ENCODE assay signal across 21 cellular contexts in genomic region chr11:1156506-1157340, GRCh38. TPM values are rescaled to one million over a fixed set of nuclear protein-coding genes. Genes with fewer than 3 reads are reported as not detected.
DNase-seq lines count a peak whose midpoint lies in the region; ATAC-seq and TF ChIP-seq lines count a peak whose summit lies in the region.
"Had no signal": no experiment of that assay in that cellular context is flagged by ENCODE, and none has a peak within 500 bp of the region (broad histone marks: within the 10 kb centered on the region; RNA-seq: fewer than 3 reads in every experiment).

No MANE protein-coding gene starts in this region.

- no peak overlapping the region for H3K27ac ChIP-seq in neuronal stem cell (replicated peaks; ENCODE audit: low read length)
- H3K27ac ChIP-seq: C4-2B had no signal

- no peak for DNase-seq in activated CD4-positive, alpha-beta T cell treated with anti-CD3 and anti-CD28 coated beads, Interleukin-2, amount 10 ng/mL, durations not matched to agents 7 days and 5 days
- DNase-seq in activated CD4-positive, alpha-beta T cell treated with anti-CD3 and anti-CD28 coated beads, Interleukin-2, amount 50 U/mL, for 48 hours = no peak
- DNase-seq in GM10248 (ENCODE audit: extremely low spot score) = peak; percentile 11
- DNase-seq in activated CD8-positive, alpha-beta memory T cell treated with anti-CD3 and anti-CD28 coated beads, Interleukin-2, amount 50 U/mL, for 48 hours = peak; percentile 33
- DNase-seq in neuronal stem cell (ENCODE audit: low spot score) = no peak
- no peak for DNase-seq in cerebellum (ENCODE audit: low spot score)
- DNase-seq in GF-D8 (lab: John Stamatoyannopoulos, UW) = no peak
- DNase-seq: 8988T, HFFc6, KG1, NCI-H1105 treated with DMSO at 0.1 percent for 48 hours, NCI-H187, NCI-H446 treated with DMSO at 0.1 percent for 48 hours, NCI-H748 treated with DMSO at 0.1 percent for 48 hours, PC-3 had no signal

- H3K9me3 ChIP-seq in neuronal stem cell (replicated peaks in 1 of 2; ENCODE audit: control insufficient read depth in 2 of 2, insufficient read depth in 1 of 2, low read depth in 1 of 2, low read length in 2 of 2) = peaks cover 0 to 12% of the 10 kb centered on the region in 2 donors

- no peak overlapping the region for H3K4me3 Mint-ChIP-seq in activated CD4-positive, alpha-beta T cell treated with anti-CD3 and anti-CD28 coated beads, Interleukin-2, amount 10 ng/mL, durations not matched to agents 7 days and 5 days
- H3K4me3 Mint-ChIP-seq: GM23338, HFFc6 had no signal

- H3K4me1 Mint-ChIP-seq in activated CD4-positive, alpha-beta T cell treated with anti-CD3 and anti-CD28 coated beads, Interleukin-2, amount 10 ng/mL, durations not matched to agents 7 days and 5 days = peaks cover 2% of the 10 kb centered on the region
- H3K4me1 Mint-ChIP-seq: GM23338 had no signal

- no peaks in the 10 kb centered on the region for H3K36me3 ChIP-seq in neuronal stem cell (replicated peaks in 1 of 2; ENCODE audit: control insufficient read depth in 2 of 2, insufficient read depth in 2 of 2, low read length in 2 of 2)

- no peaks in the 10 kb centered on the region for H3K79me1 ChIP-seq in neuronal stem cell (ENCODE audit: low read depth, low read length)

- no peak overlapping the region for H2BK120ac ChIP-seq in neuronal stem cell (ENCODE audit: low read depth, low read length)

- no peak overlapping the region for H3K4ac ChIP-seq in neuronal stem cell (ENCODE audit: low read length)

- peak overlapping the region; percentile 32 for H2BK15ac ChIP-seq in neuronal stem cell (ENCODE audit: low read length)

- no peak overlapping the region for H2AFZ ChIP-seq in neuronal stem cell (ENCODE audit: low read length)
- H2AFZ ChIP-seq: GM23338 had no signal

- peak overlapping the region; percentile 37 for H3K27ac Mint-ChIP-seq in activated CD4-positive, alpha-beta T cell treated with anti-CD3 and anti-CD28 coated beads, Interleukin-2, amount 10 ng/mL, durations not matched to agents 7 days and 5 days
- H3K27ac Mint-ChIP-seq: GM23338, HFFc6 had no signal

- H3K4me2 ChIP-seq in neuronal stem cell (ENCODE audit: insufficient read depth, low read length, poor library complexity, severe bottlenecking) = no peak overlapping the region
- H3K4me2 ChIP-seq: GM23338 had no signal

- H4K91ac ChIP-seq in neuronal stem cell (ENCODE audit: low read depth, low read length, poor library complexity) = no peak overlapping the region

- peak overlapping the region; percentile 3 for H3K18ac ChIP-seq in neuronal stem cell (ENCODE audit: low read length)

- H2BK5ac ChIP-seq in neuronal stem cell (ENCODE audit: low read length) = no peak overlapping the region

- POLR2A ChIA-PET in activated CD4-positive, alpha-beta T cell treated with anti-CD3 and anti-CD28 coated beads, Interleukin-2, amount 10 ng/mL, durations not matched to agents 7 days and 5 days (lab: Charles Lee) = no interaction called here
- POLR2A ChIA-PET in GM10248 (lab: Yijun Ruan, JAX) = no interaction called here

- no peak overlapping the region for H3K4me3 ChIP-seq in neuronal stem cell (ENCODE audit: low read length in 2 of 2)
- H3K4me3 ChIP-seq: GM12878, GM23338 had no signal

- no peak overlapping the region for H3K23ac ChIP-seq in neuronal stem cell (ENCODE audit: low read depth, low read length, poor library complexity)

- H3K14ac ChIP-seq in neuronal stem cell (ENCODE audit: low read length) = no peak overlapping the region

- ATAC-seq in HG03196 (IDR thresholded peaks at IDR 0.05; ENCODE audit: unreplicated experiment) = no peak
- ATAC-seq: GM12878, GM23338, PC-3, Right ventricle myocardium inferior had no signal

- H3K9ac ChIP-seq in neuronal stem cell (ENCODE audit: low read depth, low read length, poor library complexity) = no peak overlapping the region

- H2AK5ac ChIP-seq in neuronal stem cell (ENCODE audit: low read depth, low read length) = no peak overlapping the region

- CTCF ChIA-PET in activated CD4-positive, alpha-beta T cell treated with anti-CD3 and anti-CD28 coated beads, Interleukin-2, amount 10 ng/mL, durations not matched to agents 7 days and 5 days (lab: Charles Lee) = no interaction called here
- CTCF ChIA-PET in GM10248 (lab: Yijun Ruan, JAX) = no interaction called here

- H2BK12ac ChIP-seq in neuronal stem cell (ENCODE audit: low read length) = no peak overlapping the region

- peaks cover 0 to 7% (median 0%) of the 10 kb centered on the region in 3 experiments for H3K27me3 ChIP-seq in neuronal stem cell (ENCODE audit: control insufficient read depth in 3 of 3, insufficient read depth in 3 of 3, low read depth in 1 of 3, low read length in 3 of 3)

- no peaks in the 10 kb centered on the region for H3K36me3 Mint-ChIP-seq in activated CD4-positive, alpha-beta T cell treated with anti-CD3 and anti-CD28 coated beads, Interleukin-2, amount 10 ng/mL, durations not matched to agents 7 days and 5 days (ENCODE audit: low read depth)

- no peaks in the 10 kb centered on the region for H3K27me3 Mint-ChIP-seq in activated CD4-positive, alpha-beta T cell treated with anti-CD3 and anti-CD28 coated beads, Interleukin-2, amount 10 ng/mL, durations not matched to agents 7 days and 5 days

- no CpG with 5 or more reads among the region's 7 CpGs for WGBS in neuronal stem cell (ENCODE audit: extremely low coverage in 2 of 2, insufficient read length in 2 of 2, insufficient replicate concordance in 1 of 2), 2 donors

- no peaks in the 10 kb centered on the region for H3K4me1 ChIP-seq in neuronal stem cell (ENCODE audit: control insufficient read depth in 2 of 2, insufficient read depth in 1 of 2, low read depth in 1 of 2, low read length in 2 of 2)

- no peaks in the 10 kb centered on the region for H3K9me3 Mint-ChIP-seq in activated CD4-positive, alpha-beta T cell treated with anti-CD3 and anti-CD28 coated beads, Interleukin-2, amount 10 ng/mL, durations not matched to agents 7 days and 5 days
- H3K9me3 Mint-ChIP-seq: GM23338, HFFc6 had no signal

- H4K8ac ChIP-seq in neuronal stem cell (ENCODE audit: low read depth, low read length) = no peak overlapping the region

- TF ChIP-seq CTCF in GM10248 (IDR thresholded peaks at IDR 0.05; ENCODE audit: control extremely low read depth, extremely low read depth, low read depth, missing control alignments) = no peak

RNA-seq across cellular contexts. Expression of gene MUC5AC, which starts 1.0 kb away (rescaled TPM):
- not detected for total RNA-seq in activated CD4-positive, alpha-beta T cell treated with anti-CD3 and anti-CD28 coated beads, Interleukin-2, amount 10 ng/mL, durations not matched to agents 7 days and 5 days
- not detected for polyA plus RNA-seq in neuronal stem cell (2013, experiment 1 of 2)
- polyA plus RNA-seq in neuronal stem cell (2013, experiment 2 of 2) = not detected
- under 0.01 TPM for total RNA-seq in cerebellum
- total RNA-seq: GM12878, GM23338, HFFc6, M059J, Right ventricle myocardium inferior had no signal
- polyA plus RNA-seq: GM23338 had no signal

Comparison
In these comparisons a context has a peak if more than half of its experiments do, and no peak if none do; other contexts are left out.
1. DNase-seq: peak in GM10248 (single experiment) and activated CD8-positive, alpha-beta memory T cell treated with anti-CD3 and anti-CD28 coated beads, Interleukin-2, amount 50 U/mL, for 48 hours (single experiment); none in activated CD4-positive, alpha-beta T cell treated with anti-CD3 and anti-CD28 coated beads, Interleukin-2, amount 10 ng/mL, durations not matched to agents 7 days and 5 days (single experiment), activated CD4-positive, alpha-beta T cell treated with anti-CD3 and anti-CD28 coated beads, Interleukin-2, amount 50 U/mL, for 48 hours (0 of 2), neuronal stem cell (single experiment), cerebellum (single experiment) and GF-D8 (single experiment).